9 cellular contexts compared by ENCODE assay signal in genomic region chr6:33577718-33578117, GRCh38. TPM values are rescaled to one million over a fixed set of nuclear protein-coding genes. Genes with fewer than 3 reads are reported as not detected.
DNase-seq lines count a peak whose midpoint lies in the region; ATAC-seq, FAIRE-seq and TF ChIP-seq lines count a peak whose summit lies in the region.
"Had no signal": no experiment of that assay in that cellular context is flagged by ENCODE, and none has a peak within 500 bp of the region (broad histone marks: within the 10 kb centered on the region; RNA-seq: fewer than 3 reads in every experiment).

No MANE protein-coding gene starts in this region.

- H3K27me3 Mint-ChIP-seq in stimulated activated naive CD8-positive, alpha-beta T cell treated with anti-CD3 and anti-CD28 coated beads, Interleukin-15, Interleukin-2, amounts not matched to agents 100 ng/mL and 50 ng/mL, for 24 hours = no peaks in the 10 kb centered on the region

- TF ChIP-seq CTCF in mucosa of descending colon (IDR thresholded peaks at IDR 0.05) (no peak), vagina (IDR thresholded peaks at IDR 0.05) (no peak)

- no peaks in the 10 kb centered on the region for H3K27me3 ChIP-seq in vagina

- H3K9me3 Mint-ChIP-seq in stimulated activated naive CD8-positive, alpha-beta T cell treated with anti-CD3 and anti-CD28 coated beads, Interleukin-15, Interleukin-2, amounts not matched to agents 100 ng/mL and 50 ng/mL, for 24 hours = no peaks in the 10 kb centered on the region
- no peaks in the 10 kb centered on the region for H3K9me3 Mint-ChIP-seq in activated naive CD4-positive, alpha-beta T cell treated with anti-CD3 and anti-CD28 coated beads, Interleukin-2, amount 50 U/mL, for 72 hours

- no peak for ATAC-seq in stimulated activated naive CD8-positive, alpha-beta T cell treated with anti-CD3 and anti-CD28 coated beads, Interleukin-15, Interleukin-2, amounts not matched to agents 100 U/mL and 50 U/mL, for 24 hours
- ATAC-seq in activated naive CD4-positive, alpha-beta T cell treated with anti-CD3 and anti-CD28 coated beads, Interleukin-2, amount 50 U/mL, for 72 hours = no peak
- ATAC-seq in mucosa of descending colon = peak; percentile 52

- peaks cover 6% of the 10 kb centered on the region for H3K36me3 ChIP-seq in mucosa of descending colon (ENCODE audit: low read depth)
- H3K36me3 ChIP-seq in vagina = peaks cover 0 to 24% of the 10 kb centered on the region in 2 donors

- H3K36me3 Mint-ChIP-seq in stimulated activated naive CD8-positive, alpha-beta T cell treated with anti-CD3 and anti-CD28 coated beads, Interleukin-15, Interleukin-2, amounts not matched to agents 100 ng/mL and 50 ng/mL, for 24 hours (ENCODE audit: low read depth) = peaks cover 39% of the 10 kb centered on the region
- H3K36me3 Mint-ChIP-seq in activated naive CD4-positive, alpha-beta T cell treated with anti-CD3 and anti-CD28 coated beads, Interleukin-2, amount 50 U/mL, for 72 hours = peaks cover 30 to 35% of the 10 kb centered on the region in 2 donors

- TF ChIP-seq POLR2A in vagina (IDR thresholded peaks at IDR 0.05) (no peak), GM12892 (IDR thresholded peaks at IDR 0.05; ENCODE audit: low read depth, low read length) (no peak)

- peaks cover 22% of the 10 kb centered on the region for H3K4me1 Mint-ChIP-seq in stimulated activated naive CD8-positive, alpha-beta T cell treated with anti-CD3 and anti-CD28 coated beads, Interleukin-15, Interleukin-2, amounts not matched to agents 100 ng/mL and 50 ng/mL, for 24 hours (ENCODE audit: low read depth)

- FAIRE-seq in GM12892 (lab: Jason Lieb, UNC) = no peak

- peak overlapping the region; percentile 91 for H3K27ac Mint-ChIP-seq in stimulated activated naive CD8-positive, alpha-beta T cell treated with anti-CD3 and anti-CD28 coated beads, Interleukin-15, Interleukin-2, amounts not matched to agents 100 ng/mL and 50 ng/mL, for 24 hours
- peak overlapping the region; percentile 93 to 97 for H3K27ac Mint-ChIP-seq in activated naive CD4-positive, alpha-beta T cell treated with anti-CD3 and anti-CD28 coated beads, Interleukin-2, amount 50 U/mL, for 72 hours

- no peak for DNase-seq in stimulated activated naive CD8-positive, alpha-beta T cell treated with anti-CD3 and anti-CD28 coated beads, Interleukin-15, Interleukin-2, amounts not matched to agents 100 U/mL and 50 U/mL, for 24 hours
- no peak for DNase-seq in activated naive CD4-positive, alpha-beta T cell treated with anti-CD3 and anti-CD28 coated beads, Interleukin-2, amount 50 U/mL, for 72 hours (ENCODE audit: low spot score in 2 of 2)
- DNase-seq in mucosa of descending colon = peak; percentile 68 to 76 (median 74)
- DNase-seq in vagina (ENCODE audit: extremely low spot score in 2 of 2) = no peak
- DNase-seq in EL = no peak
- no peak for DNase-seq in GM19238 (ENCODE audit: insufficient read length, low spot score)
- no peak for DNase-seq in GM12892 (ENCODE audit: insufficient read length)
- DNase-seq: NCI-H748 treated with DMSO at 0.1 percent for 48 hours had no signal

- H3K9me3 ChIP-seq in mucosa of descending colon (no peaks in the 10 kb centered on the region), vagina (no peaks in the 10 kb centered on the region)

- H3K27ac ChIP-seq in vagina = peak overlapping the region; percentile 91

- H3K4me3 Mint-ChIP-seq in stimulated activated naive CD8-positive, alpha-beta T cell treated with anti-CD3 and anti-CD28 coated beads, Interleukin-15, Interleukin-2, amounts not matched to agents 100 ng/mL and 50 ng/mL, for 24 hours = peak overlapping the region; percentile 87

- H3K4me1 ChIP-seq in mucosa of descending colon (ENCODE audit: low read depth) (peaks cover 17% of the 10 kb centered on the region), vagina (peaks cover 39% of the 10 kb centered on the region)

- H3K4me3 ChIP-seq in mucosa of descending colon (no peak overlapping the region), vagina (no peak overlapping the region)

- intact Hi-C loops in mucosa of descending colon (cut with DNase I, micrococcal nuclease) = no loop called here
- intact Hi-C loops in vagina (cut with DNase I) = loop anchor here (5.0 kb wide), 1 partner anchor 300 kb away; the partner anchor contains the start of gene B3GALT4

RNA-seq across cellular contexts. Expression of gene BAK1, which starts 2.4 kb away (rescaled TPM):
- total RNA-seq in activated naive CD4-positive, alpha-beta T cell treated with anti-CD3 and anti-CD28 coated beads, Interleukin-2, amount 50 U/mL, for 72 hours = 10 to 100 TPM; 43.8 to 57.0 TPM
- total RNA-seq in mucosa of descending colon (10 to 100 TPM; 57.1 to 97.9 (median 90.5) TPM), vagina (19.2 TPM)
- polyA plus RNA-seq in GM12892 (2012; ENCODE audit: missing spikeins) = 18.7 TPM

RNA-seq across cellular contexts. Expression of gene ITPR3, which starts 43.4 kb away (rescaled TPM):
- 10 to 100 TPM; 39.2 to 50.8 TPM for total RNA-seq in activated naive CD4-positive, alpha-beta T cell treated with anti-CD3 and anti-CD28 coated beads, Interleukin-2, amount 50 U/mL, for 72 hours
- total RNA-seq in mucosa of descending colon (100 to 1,000 TPM in 2 of 3 donors, 10 to 100 TPM in 1; 60.2 to 111 (median 103) TPM), vagina (50.1 TPM)
- polyA plus RNA-seq in GM12892 (2012; ENCODE audit: missing spikeins) = 12.7 TPM

Comparison
In these comparisons a context has a peak if more than half of its experiments do, and no peak if none do; other contexts are left out.
1. DNase-seq: peak in mucosa of descending colon (3 of 3); none in stimulated activated naive CD8-positive, alpha-beta T cell treated with anti-CD3 and anti-CD28 coated beads, Interleukin-15, Interleukin-2, amounts not matched to agents 100 U/mL and 50 U/mL, for 24 hours (single experiment), activated naive CD4-positive, alpha-beta T cell treated with anti-CD3 and anti-CD28 coated beads, Interleukin-2, amount 50 U/mL, for 72 hours (0 of 2), vagina (0 of 2), EL (single experiment), GM19238 (single experiment) and GM12892 (single experiment).